Comparison of ENCODE assay signal across 1 cellular context in the genomic region with DNA sequence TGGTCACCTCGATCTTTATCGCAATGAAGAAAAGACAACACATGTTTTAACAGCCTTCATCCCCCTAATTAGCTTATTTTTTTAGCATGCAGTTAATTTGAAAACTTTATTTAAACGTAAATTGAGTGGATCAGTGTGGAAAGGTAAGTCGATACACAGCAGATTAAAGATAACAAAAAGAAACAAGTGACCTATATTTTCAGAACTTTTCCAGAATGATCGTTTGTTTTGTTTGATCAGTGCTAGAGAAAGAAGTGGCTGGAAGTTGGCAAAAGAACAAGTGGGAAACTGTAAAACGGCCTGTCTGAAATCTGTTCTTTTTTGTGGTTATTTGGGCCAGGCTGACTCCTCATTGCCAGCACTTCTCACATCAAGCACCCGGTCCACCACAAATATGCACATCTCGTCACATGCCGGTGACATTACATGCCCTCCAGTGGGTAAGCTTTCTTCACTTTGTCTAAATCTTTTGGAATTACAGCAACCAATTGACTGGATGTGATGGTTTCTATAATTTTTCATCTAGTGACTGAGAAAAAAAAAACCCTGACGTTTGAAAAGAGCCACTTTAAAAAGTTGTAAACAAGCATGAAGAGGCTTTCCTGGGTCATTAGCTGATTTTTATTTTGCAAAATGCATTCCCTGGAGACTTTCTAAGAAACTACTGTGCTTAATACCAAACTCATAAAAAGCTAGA.
TF ChIP-seq lines count a peak whose summit lies in the region.

No MANE protein-coding gene starts in this region.

TF ChIP-seq in SK-N-SH, 30 proteins besides CTCF, POLR2A, EP300 and RAD21 (continued from another document):
- TF ChIP-seq, protein P1, sequence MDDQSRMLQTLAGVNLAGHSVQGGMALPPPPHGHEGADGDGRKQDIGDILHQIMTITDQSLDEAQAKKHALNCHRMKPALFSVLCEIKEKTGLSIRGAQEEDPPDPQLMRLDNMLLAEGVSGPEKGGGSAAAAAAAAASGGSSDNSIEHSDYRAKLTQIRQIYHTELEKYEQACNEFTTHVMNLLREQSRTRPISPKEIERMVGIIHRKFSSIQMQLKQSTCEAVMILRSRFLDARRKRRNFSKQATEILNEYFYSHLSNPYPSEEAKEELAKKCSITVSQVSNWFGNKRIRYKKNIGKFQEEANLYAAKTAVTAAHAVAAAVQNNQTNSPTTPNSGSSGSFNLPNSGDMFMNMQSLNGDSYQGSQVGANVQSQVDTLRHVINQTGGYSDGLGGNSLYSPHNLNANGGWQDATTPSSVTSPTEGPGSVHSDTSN (IDR thresholded peaks at IDR 0.05) = peak; percentile 69
